9 cellular contexts compared by ENCODE assay signal in the genomic region with DNA sequence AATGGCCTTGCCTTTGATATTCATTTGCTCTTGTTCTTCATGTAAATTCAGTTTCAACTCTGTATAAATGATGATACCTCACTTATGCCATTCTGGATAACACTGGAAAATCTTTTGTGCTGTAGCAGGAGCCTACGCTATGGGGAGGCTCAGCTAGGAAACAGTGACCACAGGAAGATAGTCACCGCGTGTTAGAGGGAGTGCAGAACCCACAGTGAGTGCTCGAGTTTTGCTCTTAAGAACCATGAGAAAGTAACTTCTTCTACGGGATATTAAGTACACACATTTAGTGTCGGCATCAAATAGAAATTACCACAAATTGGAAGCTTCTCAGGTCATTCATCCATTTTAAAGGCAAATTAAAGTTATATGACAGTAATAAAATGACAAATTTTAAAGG.
"Had no signal": no experiment of that assay in that cellular context is flagged by ENCODE, and none has a peak within 500 bp of the region (broad histone marks: within the 10 kb centered on the region; RNA-seq: fewer than 3 reads in every experiment).

No MANE protein-coding gene starts in this region.

- H3K27ac Mint-ChIP-seq: GM23338, HFFc6, IgD-negative memory B cell had no signal

- H3K36me3 Mint-ChIP-seq: IgD-negative memory B cell had no signal

- H3K4me3 ChIP-seq: GM23338, HAP-1 had no signal

- DNase-seq: H7, HFFc6, KBM-7 had no signal

- H3K4me1 ChIP-seq: HAP-1 had no signal

- H2AFZ ChIP-seq: GM23338 had no signal

- H3K4me3 Mint-ChIP-seq: GM23338, HFFc6, IgD-negative memory B cell had no signal

- H3K27ac ChIP-seq: HL-60 had no signal

- H3K4me2 ChIP-seq: GM23338 had no signal

- H3K27me3 Mint-ChIP-seq: IgD-negative memory B cell had no signal

- H3K36me3 ChIP-seq: HAP-1 had no signal

- H3K9me3 Mint-ChIP-seq: GM23338 had no signal

- ATAC-seq: GM23338, HCT116, HepG2 had no signal

- FAIRE-seq: HepG2 had no signal

- H3K9me3 ChIP-seq: HAP-1 had no signal

- H3K4me1 Mint-ChIP-seq: IgD-negative memory B cell had no signal
